ENCODE assay signal across 15 cellular contexts in the genomic region with DNA sequence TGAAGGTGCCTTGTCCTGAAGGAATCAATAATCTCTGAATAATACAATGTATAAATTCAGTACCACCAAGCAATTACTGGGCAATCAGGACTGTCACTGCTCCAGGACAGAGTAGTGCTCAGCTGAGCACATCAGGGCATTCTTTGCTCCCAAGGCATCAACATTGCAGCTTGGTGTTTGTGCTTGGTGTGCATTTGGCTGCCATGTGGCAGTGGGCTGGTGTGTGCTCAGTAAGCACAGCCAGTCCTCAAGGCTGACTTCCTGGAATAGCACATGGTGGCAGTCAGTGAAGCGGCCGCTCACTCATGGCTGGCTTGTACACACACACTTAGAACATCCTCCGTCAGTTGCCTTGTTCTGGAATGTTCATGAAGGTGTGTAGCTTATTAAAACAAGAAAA.
DNase-seq lines count a peak whose midpoint lies in the region; ATAC-seq, FAIRE-seq and TF ChIP-seq lines count a peak whose summit lies in the region.
"Had no signal": no experiment of that assay in that cellular context is flagged by ENCODE, and none has a peak within 500 bp of the region (broad histone marks: within the 10 kb centered on the region; RNA-seq: fewer than 3 reads in every experiment).

No MANE protein-coding gene starts in this region.

- no peaks in the 10 kb centered on the region for H3K23me2 ChIP-seq in H1 (ENCODE audit: low read depth, low read length)

- H2BK12ac ChIP-seq in H1 (ENCODE audit: low read depth, low read length) = no peak overlapping the region

- H3K79me2 ChIP-seq in H1 (ENCODE audit: control insufficient read depth in 1 of 2, insufficient read depth in 2 of 2, low read length in 2 of 2) = no peaks in the 10 kb centered on the region

- no peaks in the 10 kb centered on the region for H3K36me3 ChIP-seq in H1 (ENCODE audit: control insufficient read depth in 2 of 4, insufficient read depth in 4 of 4, low read length in 3 of 4)
- no peaks in the 10 kb centered on the region for H3K36me3 ChIP-seq in aorta (ENCODE audit: control insufficient read depth in 1 of 2, insufficient read depth in 2 of 2, low read length in 1 of 2)
- H3K36me3 ChIP-seq: BLaER1 treated with 17β-estradiol and CSF1 and Interleukin-3, amounts not matched to agents 10 nM and 100 nM had no signal

- no peak overlapping the region for H3K9ac ChIP-seq in H1 (replicated peaks in 1 of 4; ENCODE audit: extremely low read depth in 1 of 4, low read depth in 3 of 4, low read length in 3 of 4)
- H3K9ac ChIP-seq: BLaER1 treated with 17β-estradiol and CSF1 and Interleukin-3, amounts not matched to agents 10 nM and 100 nM had no signal

- H3K4ac ChIP-seq in H1 (replicated peaks; ENCODE audit: insufficient read length, low read depth, low read length) = no peak overlapping the region

- H3K27me3 ChIP-seq in H1 (replicated peaks in 1 of 4; ENCODE audit: control insufficient read depth in 3 of 4, extremely low read depth in 1 of 4, insufficient read depth in 3 of 4, low read length in 3 of 4) (no peaks in the 10 kb centered on the region), aorta (ENCODE audit: control insufficient read depth in 1 of 2, insufficient read depth in 2 of 2, low read length in 1 of 2) (no peaks in the 10 kb centered on the region)
- H3K27me3 ChIP-seq: BLaER1 treated with 17β-estradiol and CSF1 and Interleukin-3, amounts not matched to agents 10 nM and 100 nM had no signal

- no peak for TF ChIP-seq EP300 in H1 (IDR thresholded peaks at IDR 0.05; ENCODE audit: borderline replicate concordance in 1 of 2, low read depth in 2 of 2, low read length in 2 of 2)

- no peak overlapping the region for H3K4me2 ChIP-seq in H1 (ENCODE audit: insufficient read depth in 1 of 2, low read depth in 2 of 2, low read length in 2 of 2)
- H3K4me2 ChIP-seq: BLaER1 treated with 17β-estradiol and CSF1 and Interleukin-3, amounts not matched to agents 10 nM and 100 nM had no signal

- WGBS in H1 (ENCODE audit: extremely low coverage in 1 of 2, insufficient coverage in 1 of 2, insufficient read length in 1 of 2, insufficient replicate concordance in 2 of 2, low coverage in 1 of 2, low lambda C conversion rate in 2 of 2, missing lambda C conversion rate in 1 of 2), 2 experiments = 91% methylated on average over 3 of the region's 3 CpGs; no CpG with 5 or more reads in 1 of the 2 experiments
- WGBS in aorta, 2 donors = 83 to 87% methylated on average over 3 of the region's 3 CpGs

- H4K5ac ChIP-seq in H1 (ENCODE audit: insufficient read length, low read depth, low read length) = no peak overlapping the region

- peaks cover 0 to 2% (median 0%) of the 10 kb centered on the region in 4 experiments; a peak in 1 of 7 replicates for H3K4me1 ChIP-seq in H1 (replicated peaks in 1 of 4; ENCODE audit: control insufficient read depth in 3 of 4, insufficient read depth in 4 of 4, low read length in 3 of 4)
- no peaks in the 10 kb centered on the region for H3K4me1 ChIP-seq in aorta (ENCODE audit: control insufficient read depth in 1 of 2, insufficient read depth in 2 of 2, low read length in 2 of 2)
- H3K4me1 ChIP-seq: BLaER1 treated with 17β-estradiol and CSF1 and Interleukin-3, amounts not matched to agents 10 nM and 100 nM had no signal

- no peak overlapping the region for H3K18ac ChIP-seq in H1 (ENCODE audit: extremely low read depth, low read length)

- intact Hi-C loops in aorta (cut with DNase I) = no loop called here

- H2BK15ac ChIP-seq in H1 (ENCODE audit: low read length) = no peak overlapping the region

- CTCF ChIA-PET in H1 (lab: Charles Lee; ENCODE audit: partially characterized antibody) = interaction anchor here (0.6 to 1.4 kb wide), 3 partner anchors 52 to 335 kb away, joined by 3 read pairs; no protein-coding TSS in a partner anchor

- H3K4me3 ChIP-seq in H1 (ENCODE audit: extremely low read depth in 1 of 4, insufficient read depth in 2 of 4, low read depth in 3 of 4, low read length in 4 of 4) (no peak overlapping the region), aorta (ENCODE audit: low read length in 2 of 2) (no peak overlapping the region)
- H3K4me3 ChIP-seq: BLaER1 treated with 17β-estradiol and CSF1 and Interleukin-3, amounts not matched to agents 10 nM and 100 nM; K562 had no signal

- TF ChIP-seq POLR2A in H1 (IDR thresholded peaks at IDR 0.05; ENCODE audit: control extremely low read depth in 1 of 2, low read depth in 2 of 2, low read length in 2 of 2) = no peak

- no peak overlapping the region for H2AFZ ChIP-seq in H1 (ENCODE audit: low read length)

- no peak overlapping the region for H2BK120ac ChIP-seq in H1 (replicated peaks; ENCODE audit: low read depth, low read length)

- no peaks in the 10 kb centered on the region for H4K20me1 ChIP-seq in H1 (replicated peaks in 1 of 2; ENCODE audit: control insufficient read depth in 1 of 2, insufficient read depth in 2 of 2, low read length in 2 of 2)
- H4K20me1 ChIP-seq: BLaER1 treated with 17β-estradiol and CSF1 and Interleukin-3, amounts not matched to agents 10 nM and 100 nM had no signal

- H3K27ac ChIP-seq in H1 (ENCODE audit: low read depth, low read length) = no peak overlapping the region
- H3K27ac ChIP-seq in aorta (ENCODE audit: low read depth in 1 of 2, low read length in 2 of 2) = no peak overlapping the region
- H3K27ac ChIP-seq: 22Rv1; BLaER1 treated with 17β-estradiol and CSF1 and Interleukin-3, amounts not matched to agents 10 nM and 100 nM had no signal

- POLR2A ChIA-PET in H1 (lab: Charles Lee; ENCODE audit: partially characterized antibody) = no interaction called here

- H3K79me1 ChIP-seq in H1 (ENCODE audit: low read depth, low read length) = no peaks in the 10 kb centered on the region

- no peak for TF ChIP-seq RAD21 in H1 (IDR thresholded peaks at IDR 0.05 in 1 of 2, conservative IDR thresholded peaks at IDR 0.05 in 1 of 2; ENCODE audit: low read depth in 2 of 2, low read length in 2 of 2)

- no peak overlapping the region for H4K8ac ChIP-seq in H1 (ENCODE audit: extremely low read depth, insufficient read depth, low read length)

- H3K14ac ChIP-seq in H1 (ENCODE audit: insufficient read length) = no peak overlapping the region

- H4K91ac ChIP-seq in H1 (replicated peaks; ENCODE audit: insufficient read length, low read length) = no peak overlapping the region

- no peak for TF ChIP-seq CTCF in H1 (IDR thresholded peaks at IDR 0.05; ENCODE audit: control extremely low read depth in 1 of 3, insufficient read depth in 1 of 3, low read depth in 1 of 3, low read length in 3 of 3)

- no peak overlapping the region for H2BK5ac ChIP-seq in H1 (ENCODE audit: low read depth, low read length)

- no peak overlapping the region for H3K23ac ChIP-seq in H1 (ENCODE audit: insufficient read length)

- no peak for ATAC-seq in aorta (ENCODE audit: low FRiP score)
- ATAC-seq: HCT116, K562 had no signal

- H2BK20ac ChIP-seq in H1 (ENCODE audit: low read length) = no peak overlapping the region

- no peaks in the 10 kb centered on the region for H3K9me3 ChIP-seq in H1 (ENCODE audit: insufficient read depth in 2 of 2, low read depth in 1 of 2, low read length in 1 of 2)
- no peaks in the 10 kb centered on the region for H3K9me3 ChIP-seq in aorta (ENCODE audit: control insufficient read depth, low read length)
- H3K9me3 ChIP-seq: BLaER1 treated with 17β-estradiol and CSF1 and Interleukin-3, amounts not matched to agents 10 nM and 100 nM had no signal

- no peak for FAIRE-seq in H1 (lab: Jason Lieb, UNC)
- FAIRE-seq: GM19239, K562 had no signal

- H2AK5ac ChIP-seq in H1 (ENCODE audit: low read depth, low read length) = 0 out of 2 replicates have a peak overlapping the region, but pooled peaks have one; percentile 15

- H3K56ac ChIP-seq in H1 (replicated peaks; ENCODE audit: insufficient read length, low read depth, low read length) = no peak overlapping the region

- DNase-seq in DMS153 (lab: John Stamatoyannopoulos, UW) (peak; percentile 9), DMS153 treated with DMSO at 0.1 percent for 48 hours (lab: John Stamatoyannopoulos, UW; ENCODE audit: unreplicated experiment) (no peak), H1 (ENCODE audit: low read depth in 1 of 2, low spot score in 2 of 2) (no peak), occipital lobe (lab: John Stamatoyannopoulos, UW) (peak; percentile 6), aorta (no peak), amniotic stem cell (lab: John Stamatoyannopoulos, UW) (no peak)
- DNase-seq in activated naive CD4-positive, alpha-beta T cell (lab: John Stamatoyannopoulos, UW) = no peak
- DNase-seq: CD4-positive, CD25-positive, alpha-beta regulatory T cell; DND-41; GF-D8 had no signal

TF ChIP-seq in H1, 55 proteins besides CTCF, POLR2A, EP300 and RAD21:
- no peak for TF ChIP-seq EGR1 (IDR thresholded peaks at IDR 0.05; ENCODE audit: borderline replicate concordance, low read depth, low read length)
- no peak for TF ChIP-seq BACH1 (IDR thresholded peaks at IDR 0.05; ENCODE audit: low read length)
- TF ChIP-seq TCF12 (IDR thresholded peaks at IDR 0.05; ENCODE audit: low read depth, low read length) = no peak
- TF ChIP-seq BRCA1 (IDR thresholded peaks at IDR 0.05; ENCODE audit: low read depth, low read length) = no peak
- no peak for TF ChIP-seq NRF1 (IDR thresholded peaks at IDR 0.05; ENCODE audit: low read depth, low read length)
- TF ChIP-seq, protein P1, sequence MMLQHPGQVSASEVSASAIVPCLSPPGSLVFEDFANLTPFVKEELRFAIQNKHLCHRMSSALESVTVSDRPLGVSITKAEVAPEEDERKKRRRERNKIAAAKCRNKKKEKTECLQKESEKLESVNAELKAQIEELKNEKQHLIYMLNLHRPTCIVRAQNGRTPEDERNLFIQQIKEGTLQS (IDR thresholded peaks at IDR 0.05; ENCODE audit: insufficient read depth, low read depth, low read length) = no peak
- TF ChIP-seq RXRA (IDR thresholded peaks at IDR 0.05; ENCODE audit: insufficient read depth, low read depth, low read length) = no peak
- no peak for TF ChIP-seq JUN (IDR thresholded peaks at IDR 0.05; ENCODE audit: low read depth, low read length)
- TF ChIP-seq MAFK (IDR thresholded peaks at IDR 0.05; ENCODE audit: low read depth, low read length) = no peak
- TF ChIP-seq ASH2L (IDR thresholded peaks at IDR 0.05; ENCODE audit: low read length) = no peak
- TF ChIP-seq RFX5 (IDR thresholded peaks at IDR 0.05; ENCODE audit: borderline replicate concordance, low read depth, low read length) = no peak
- TF ChIP-seq POLR2AphosphoS5 (IDR thresholded peaks at IDR 0.05; ENCODE audit: low read depth, low read length) = no peak
- TF ChIP-seq HDAC2 (IDR thresholded peaks at IDR 0.05; ENCODE audit: borderline replicate concordance in 1 of 2, low read depth in 2 of 2, low read length in 2 of 2) = no peak
- TF ChIP-seq RNF2 (IDR thresholded peaks at IDR 0.05; ENCODE audit: borderline replicate concordance, low read depth, low read length, missing control alignments, poor library complexity, severe bottlenecking) = no peak
- TF ChIP-seq CHD1 (IDR thresholded peaks at IDR 0.05; ENCODE audit: low read depth, low read length) = no peak
- TF ChIP-seq KDM4A (IDR thresholded peaks at IDR 0.05; ENCODE audit: low read depth, low read length, severe bottlenecking) = no peak
- no peak for TF ChIP-seq CBX8 (IDR thresholded peaks at IDR 0.05; ENCODE audit: borderline replicate concordance, low read depth, low read length)
- TF ChIP-seq CTBP2 (IDR thresholded peaks at IDR 0.05; ENCODE audit: borderline replicate concordance, insufficient read depth, insufficient read length, low read length) = no peak

Comparison
In these comparisons a context has a peak if more than half of its experiments do, and no peak if none do; other contexts are left out.
1. DNase-seq: peak in DMS153 (single experiment) and occipital lobe (single experiment); none in DMS153 treated with DMSO at 0.1 percent for 48 hours (single experiment), H1 (0 of 2), activated naive CD4-positive, alpha-beta T cell (0 of 4), aorta (0 of 2) and amniotic stem cell (single experiment).